In genomic region chr15:74611341-74611740, GRCh38 we compare ENCODE assay signal across 18 cellular contexts.
"Had no signal": no experiment of that assay in that cellular context is flagged by ENCODE, and none has a peak within 500 bp of the region (broad histone marks: within the 10 kb centered on the region; RNA-seq: fewer than 3 reads in every experiment).

No MANE protein-coding gene starts in this region.

- H3K27me3 ChIP-seq: spleen, tibial nerve, upper lobe of right lung, vagina had no signal

- H3K9ac ChIP-seq: neural progenitor cell, parathyroid adenoma had no signal

- ATAC-seq: natural killer cell; sciatic nerve; stimulated activated memory B cell treated with anti-CD40 and anti-IgM and Interleukin-4, amounts not matched to agents 10 μg/mL and 1 μg/mL and 100 μg/mL, for 72 hours; upper lobe of right lung had no signal

- H3K4me1 ChIP-seq: parathyroid adenoma, prostate gland, upper lobe of right lung had no signal

- H3K4me2 ChIP-seq: neural progenitor cell had no signal

- H3K36me3 ChIP-seq: neural progenitor cell, prostate gland, spleen, tibial nerve, upper lobe of right lung, vagina had no signal

- H2AFZ ChIP-seq: neural progenitor cell, parathyroid adenoma had no signal

- H3K27ac ChIP-seq: neural progenitor cell, parathyroid adenoma, prostate gland, spleen, tibial nerve, upper lobe of right lung, vagina had no signal

- H3K4me3 ChIP-seq: neural progenitor cell, prostate gland, spleen, tibial nerve, upper lobe of right lung, vagina had no signal

- DNase-seq: foreskin melanocyte; head of caudate nucleus; hippocampal formation; kidney glomerular epithelial cell; natural killer cell; occipital lobe; spleen; stimulated activated CD4-positive, alpha-beta T cell treated with anti-CD3 and anti-CD28 coated beads, Interleukin-15, amount 100 ng/mL, for 24 hours; stimulated activated CD4-positive, alpha-beta T cell treated with anti-CD3 and anti-CD28 coated beads, Interleukin-1b, Interleukin-23, amount 100 ng/mL, for 48 hours; stimulated activated CD4-positive, alpha-beta T cell treated with anti-CD3 and anti-CD28 coated beads, Interleukin-4, amount 100 ng/mL, for 24 hours; upper lobe of right lung had no signal

- H3K9me3 ChIP-seq: prostate gland, spleen, tibial nerve, upper lobe of right lung, vagina had no signal
